1 cellular context compared by ENCODE assay signal in genomic region chr11:129853508-129854228, GRCh38.
TF ChIP-seq lines count a peak whose summit lies in the region.

No MANE protein-coding gene starts in this region.

TF ChIP-seq in HEK293, 187 proteins besides CTCF, POLR2A, EP300 and RAD21 (continued from another document):
- TF ChIP-seq ZNF692 (tag by site-specific recombination; IDR thresholded peaks at IDR 0.05) = 0 out of 2 replicates have a peak, but pooled peaks have one; percentile 20
- no peak for TF ChIP-seq SALL2 (tag by site-specific recombination; IDR thresholded peaks at IDR 0.05; ENCODE audit: borderline replicate concordance)
- no peak for TF ChIP-seq IKZF3 (tag by site-specific recombination; IDR thresholded peaks at IDR 0.05)
- TF ChIP-seq GLIS1 (tag by site-specific recombination; IDR thresholded peaks at IDR 0.05) = 0 out of 2 replicates have a peak, but pooled peaks have one; percentile 18
- no peak for TF ChIP-seq PBX3 (CRISPR knock-in tag; IDR thresholded peaks at IDR 0.05)
- TF ChIP-seq ZNF664 (tag by site-specific recombination; IDR thresholded peaks at IDR 0.05) = no peak
- no peak for TF ChIP-seq ZNF148 (tag by site-specific recombination; IDR thresholded peaks at IDR 0.05; ENCODE audit: borderline replicate concordance)
